In the genomic region with DNA sequence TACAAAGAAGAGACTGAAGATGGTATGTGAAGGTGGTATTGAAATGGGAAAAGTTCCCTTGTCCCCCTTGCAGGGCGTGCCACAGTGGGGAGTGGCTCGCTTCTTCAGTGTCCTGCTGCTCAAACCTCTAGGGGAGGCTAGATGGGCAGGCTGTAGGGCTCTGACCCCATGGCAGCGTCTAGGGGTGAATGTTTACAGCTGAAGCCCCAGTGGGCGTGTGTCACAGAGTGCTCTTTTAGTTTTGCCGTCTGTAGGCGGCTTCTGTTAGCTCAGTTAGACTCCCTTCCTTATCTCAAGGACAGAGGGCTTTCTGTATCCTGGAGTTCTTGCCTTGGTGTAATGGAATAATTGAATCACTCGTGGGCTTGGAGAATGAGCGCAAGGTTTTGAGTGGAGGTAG, we compare ENCODE assay signal across 24 cellular contexts.
DNase-seq lines count a peak whose midpoint lies in the region; ATAC-seq, FAIRE-seq and TF ChIP-seq lines count a peak whose summit lies in the region.
"Had no signal": no experiment of that assay in that cellular context is flagged by ENCODE, and none has a peak within 500 bp of the region (broad histone marks: within the 10 kb centered on the region; RNA-seq: fewer than 3 reads in every experiment).

No MANE protein-coding gene starts in this region.

- H2BK120ac ChIP-seq in neuronal stem cell (ENCODE audit: low read depth, low read length) = no peak overlapping the region

- ATAC-seq in HG03025 (IDR thresholded peaks at IDR 0.05; ENCODE audit: low FRiP score, unreplicated experiment) (no peak), GM21381 (IDR thresholded peaks at IDR 0.05; ENCODE audit: unreplicated experiment) (no peak)
- ATAC-seq: activated T-helper 17 cell treated with anti-CD3 and anti-CD28 coated beads, Interleukin-2, amount 50 U/mL, for 72 hours; CD8-positive, alpha-beta T cell; PC-3 had no signal

- H4K91ac ChIP-seq in neuronal stem cell (ENCODE audit: low read depth, low read length, poor library complexity) = no peak overlapping the region

- peak overlapping the region; percentile 16 for H3K27ac Mint-ChIP-seq in MCF 10A (ENCODE audit: low read depth, unreplicated experiment)
- H3K27ac Mint-ChIP-seq: activated CD4-positive, alpha-beta T cell treated with anti-CD3 and anti-CD28 coated beads, Interleukin-2, amount 10 ng/mL, durations not matched to agents 7 days and 5 days; activated naive CD8-positive, alpha-beta T cell treated with anti-CD3 and anti-CD28 coated beads, Interleukin-2, amount 10 ng/mL, durations not matched to agents 7 days and 5 days; activated T-helper 17 cell treated with anti-CD3 and anti-CD28 coated beads, Interleukin-2, amount 50 U/mL, for 72 hours; CD8-positive, alpha-beta T cell had no signal

- 100% methylated on average over 5 of the region's 8 CpGs for WGBS in mammary epithelial cell (ENCODE audit: low coverage, missing lambda C conversion rate)
- WGBS in neuronal stem cell (ENCODE audit: extremely low coverage in 2 of 2, insufficient read length in 2 of 2, insufficient replicate concordance in 1 of 2), 2 donors = no CpG with 5 or more reads among the region's 8 CpGs

- FAIRE-seq in bronchial epithelial cell (lab: Jason Lieb, UNC) = peak; percentile 23
- FAIRE-seq: colon, GM12891, kidney had no signal

- H3K18ac ChIP-seq in neuronal stem cell (ENCODE audit: low read length) = peak overlapping the region; percentile 35

- H3K23ac ChIP-seq in neuronal stem cell (ENCODE audit: low read depth, low read length, poor library complexity) = no peak overlapping the region

- CTCF ChIA-PET in MCF 10A (lab: Yijun Ruan, JAX) (interaction anchor here (0.6 kb wide), 1 partner anchor 736 kb away, joined by 3 read pairs; no protein-coding TSS in a partner anchor), mammary epithelial cell (lab: Charles Lee; ENCODE audit: low non-redundant PET) (interaction anchor here (0.7 kb wide), 1 partner anchor 610 kb away, joined by 3 read pairs; no protein-coding TSS in a partner anchor)

- H3K9ac ChIP-seq in mammary epithelial cell (ENCODE audit: insufficient read depth, low read length) (no peak overlapping the region), neuronal stem cell (ENCODE audit: low read depth, low read length, poor library complexity) (no peak overlapping the region)

- no peak overlapping the region for H2AFZ ChIP-seq in mammary epithelial cell (ENCODE audit: low read depth, low read length)
- no peak overlapping the region for H2AFZ ChIP-seq in neuronal stem cell (ENCODE audit: low read length)

- H2AK5ac ChIP-seq in neuronal stem cell (ENCODE audit: low read depth, low read length) = no peak overlapping the region

- H3K14ac ChIP-seq in neuronal stem cell (ENCODE audit: low read length) = no peak overlapping the region

- in situ Hi-C loops in mammary epithelial cell (cut with MboI; ENCODE audit: low sequenced_read_pairs in 2 of 2) = no loop called here

- H3K4ac ChIP-seq in neuronal stem cell (ENCODE audit: low read length) = no peak overlapping the region

- peaks cover 1% of the 10 kb centered on the region for H3K79me1 ChIP-seq in neuronal stem cell (ENCODE audit: low read depth, low read length)

- no peaks in the 10 kb centered on the region for H3K36me3 Mint-ChIP-seq in MCF 10A (ENCODE audit: insufficient read depth, unreplicated experiment)
- H3K36me3 Mint-ChIP-seq: activated naive CD8-positive, alpha-beta T cell treated with anti-CD3 and anti-CD28 coated beads, Interleukin-2, amount 10 ng/mL, durations not matched to agents 7 days and 5 days; CD8-positive, alpha-beta T cell had no signal

- H4K8ac ChIP-seq in neuronal stem cell (ENCODE audit: low read depth, low read length) = no peak overlapping the region

- dilution Hi-C loops in mammary epithelial cell (cut with HindIII; ENCODE audit: low sequenced_read_pairs) = no loop called here

- H3K4me2 ChIP-seq in mammary epithelial cell (ENCODE audit: insufficient read depth, low read depth, low read length) (no peak overlapping the region), neuronal stem cell (ENCODE audit: insufficient read depth, low read length, poor library complexity, severe bottlenecking) (no peak overlapping the region)

- H3K79me2 ChIP-seq in mammary epithelial cell (ENCODE audit: insufficient read depth, low read length) = no peaks in the 10 kb centered on the region

- no TSS peak for BruUV-seq in MCF 10A (replicated peaks; lab: Mats Ljungman, UMichigan)
- BruUV-seq in mammary epithelial cell (replicated peaks; lab: Mats Ljungman, UMichigan) = no TSS peak

- intact Hi-C loops in MCF 10A (cut with micrococcal nuclease) (loop anchor here (10.0 kb wide), 1 partner anchor 141 kb away; no protein-coding TSS in a partner anchor), mammary epithelial cell (cut with micrococcal nuclease) (no loop called here)

- H3K4me1 ChIP-seq in mammary epithelial cell (ENCODE audit: insufficient read depth, low read length) (no peaks in the 10 kb centered on the region), neuronal stem cell (ENCODE audit: control insufficient read depth in 2 of 2, insufficient read depth in 1 of 2, low read depth in 1 of 2, low read length in 2 of 2) (peaks cover 12 to 15% of the 10 kb centered on the region in 2 donors)

- DNase-seq in MCF 10A (ENCODE audit: unreplicated experiment) = no peak
- no peak for DNase-seq in mammary epithelial cell
- no peak for DNase-seq in bronchial epithelial cell (ENCODE audit: low read depth)
- DNase-seq in neuronal stem cell (ENCODE audit: low spot score) = no peak
- DNase-seq in LoVo (ENCODE audit: low spot score) = no peak
- DNase-seq in cerebellar nuclear complex (lab: John Stamatoyannopoulos, UW) = no peak
- DNase-seq: activated CD4-positive, alpha-beta T cell treated with anti-CD3 and anti-CD28 coated beads, Interleukin-2, amount 10 ng/mL, durations not matched to agents 7 days and 5 days; activated naive CD8-positive, alpha-beta T cell treated with anti-CD3 and anti-CD28 coated beads, Interleukin-2, amount 10 ng/mL, durations not matched to agents 7 days and 5 days; CD8-positive, alpha-beta T cell; DMS79 treated with DMSO at 0.1 percent for 48 hours; esophagus squamous epithelium; kidney; NCI-H1105; NCI-H2081 treated with DMSO at 0.1 percent for 48 hours; PC-3; SIG-M5 had no signal

- H3K27me3 ChIP-seq in mammary epithelial cell (ENCODE audit: insufficient read depth, low read length) (no peaks in the 10 kb centered on the region), bronchial epithelial cell (ENCODE audit: control insufficient read depth, insufficient read depth, low read length) (no peaks in the 10 kb centered on the region), neuronal stem cell (ENCODE audit: control insufficient read depth in 3 of 3, insufficient read depth in 3 of 3, low read depth in 1 of 3, low read length in 3 of 3) (no peaks in the 10 kb centered on the region)
- H3K27me3 ChIP-seq: esophagus squamous epithelium had no signal

- H3K27ac ChIP-seq in mammary epithelial cell (ENCODE audit: insufficient read depth, low read depth, low read length) (no peak overlapping the region), neuronal stem cell (replicated peaks; ENCODE audit: low read length) (no peak overlapping the region)
- H3K27ac ChIP-seq: 22Rv1, esophagus squamous epithelium, VCaP had no signal

- H3K9me3 ChIP-seq in mammary epithelial cell (replicated peaks; ENCODE audit: insufficient read depth, low read length) (no peaks in the 10 kb centered on the region), neuronal stem cell (replicated peaks in 1 of 2; ENCODE audit: control insufficient read depth in 2 of 2, insufficient read depth in 1 of 2, low read depth in 1 of 2, low read length in 2 of 2) (no peaks in the 10 kb centered on the region)
- H3K9me3 ChIP-seq: esophagus squamous epithelium had no signal

- H3K36me3 ChIP-seq in mammary epithelial cell (ENCODE audit: insufficient read depth, low read length) (no peaks in the 10 kb centered on the region), bronchial epithelial cell (ENCODE audit: control insufficient read depth, insufficient read depth, low read length) (no peaks in the 10 kb centered on the region), neuronal stem cell (replicated peaks in 1 of 2; ENCODE audit: control insufficient read depth in 2 of 2, insufficient read depth in 2 of 2, low read length in 2 of 2) (no peaks in the 10 kb centered on the region)
- H3K36me3 ChIP-seq: esophagus squamous epithelium had no signal

- no peaks in the 10 kb centered on the region for H3K9me3 Mint-ChIP-seq in MCF 10A (ENCODE audit: unreplicated experiment)
- H3K9me3 Mint-ChIP-seq: activated CD4-positive, alpha-beta T cell treated with anti-CD3 and anti-CD28 coated beads, Interleukin-2, amount 10 ng/mL, durations not matched to agents 7 days and 5 days; activated naive CD8-positive, alpha-beta T cell treated with anti-CD3 and anti-CD28 coated beads, Interleukin-2, amount 10 ng/mL, durations not matched to agents 7 days and 5 days; activated T-helper 17 cell treated with anti-CD3 and anti-CD28 coated beads, Interleukin-2, amount 50 U/mL, for 72 hours; CD8-positive, alpha-beta T cell had no signal

- no peaks in the 10 kb centered on the region for H3K27me3 Mint-ChIP-seq in MCF 10A (ENCODE audit: insufficient read depth, unreplicated experiment)
- H3K27me3 Mint-ChIP-seq: activated CD4-positive, alpha-beta T cell treated with anti-CD3 and anti-CD28 coated beads, Interleukin-2, amount 10 ng/mL, durations not matched to agents 7 days and 5 days; activated naive CD8-positive, alpha-beta T cell treated with anti-CD3 and anti-CD28 coated beads, Interleukin-2, amount 10 ng/mL, durations not matched to agents 7 days and 5 days; activated T-helper 17 cell treated with anti-CD3 and anti-CD28 coated beads, Interleukin-2, amount 50 U/mL, for 72 hours had no signal

- peaks cover 18% of the 10 kb centered on the region for H3K4me1 Mint-ChIP-seq in MCF 10A (ENCODE audit: insufficient read depth, unreplicated experiment)

- no peaks in the 10 kb centered on the region for H4K20me1 ChIP-seq in mammary epithelial cell (ENCODE audit: insufficient read depth, low read length)

- H3K4me3 ChIP-seq in mammary epithelial cell (replicated peaks in 1 of 3; ENCODE audit: insufficient read depth in 1 of 3, low read depth in 2 of 3, low read length in 3 of 3) (no peak overlapping the region), bronchial epithelial cell (ENCODE audit: low read depth, low read length) (no peak overlapping the region), neuronal stem cell (ENCODE audit: low read length in 2 of 2) (no peak overlapping the region)
- H3K4me3 ChIP-seq: esophagus squamous epithelium, lung had no signal

- no peak overlapping the region for H2BK5ac ChIP-seq in neuronal stem cell (ENCODE audit: low read length)

- POLR2A ChIA-PET in MCF 10A (lab: Yijun Ruan, JAX) = interaction anchor here (0.6 to 0.7 kb wide), 2 partner anchors 59 to 170 kb away, joined by 3 to 4 read pairs; no protein-coding TSS in a partner anchor

- no peak overlapping the region for H3K4me3 Mint-ChIP-seq in MCF 10A (ENCODE audit: unreplicated experiment)
- H3K4me3 Mint-ChIP-seq: activated CD4-positive, alpha-beta T cell treated with anti-CD3 and anti-CD28 coated beads, Interleukin-2, amount 10 ng/mL, durations not matched to agents 7 days and 5 days; activated naive CD8-positive, alpha-beta T cell treated with anti-CD3 and anti-CD28 coated beads, Interleukin-2, amount 10 ng/mL, durations not matched to agents 7 days and 5 days; activated T-helper 17 cell treated with anti-CD3 and anti-CD28 coated beads, Interleukin-2, amount 50 U/mL, for 72 hours; CD8-positive, alpha-beta T cell had no signal

- TF ChIP-seq CTCF in MCF 10A (IDR thresholded peaks at IDR 0.05; ENCODE audit: unreplicated experiment) = no peak
- TF ChIP-seq CTCF in mammary epithelial cell (conservative IDR thresholded peaks at IDR 0.05 in 1 of 2, IDR thresholded peaks at IDR 0.05 in 1 of 2; ENCODE audit: extremely low read depth in 1 of 2, insufficient read depth in 1 of 2, low read depth in 1 of 2, low read length in 2 of 2) = no peak
- TF ChIP-seq CTCF in bronchial epithelial cell (IDR thresholded peaks at IDR 0.05; ENCODE audit: insufficient read depth, low read length, severe bottlenecking) = no peak

- H2BK12ac ChIP-seq in neuronal stem cell (ENCODE audit: low read length) = no peak overlapping the region

- peak overlapping the region; percentile 94 for H2BK15ac ChIP-seq in neuronal stem cell (ENCODE audit: low read length)
